ENCODE assay signal across 18 cellular contexts in the genomic region with DNA sequence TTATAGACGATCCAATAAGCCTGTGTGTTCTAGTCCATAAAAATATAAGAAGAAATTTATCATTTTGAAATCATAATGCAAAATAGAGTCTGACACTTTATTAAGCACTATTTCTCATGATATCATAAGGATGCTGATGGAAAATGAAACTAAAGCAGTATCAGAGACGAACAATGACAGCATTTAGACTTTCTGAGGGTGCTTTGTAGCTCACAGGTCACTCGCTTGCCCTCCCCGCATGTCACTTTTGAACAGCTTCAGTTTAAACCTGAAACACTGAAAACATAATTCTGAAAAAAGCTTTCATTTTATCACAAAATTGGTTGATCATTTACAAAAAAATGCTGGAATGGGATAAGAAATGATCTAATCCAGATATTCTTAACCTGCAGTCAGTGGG.
A peak's percentile ranks its signal among the peaks of the same experiment; 100 is the strongest.
DNase-seq lines count a peak whose midpoint lies in the region; ATAC-seq, FAIRE-seq and TF ChIP-seq lines count a peak whose summit lies in the region.
"Had no signal": no experiment of that assay in that cellular context is flagged by ENCODE, and none has a peak within 500 bp of the region (broad histone marks: within the 10 kb centered on the region; RNA-seq: fewer than 3 reads in every experiment).

No MANE protein-coding gene starts in this region.

- DNase-seq in dorsolateral prefrontal cortex: no peak
- DNase-seq in NCI-H774 (lab: John Stamatoyannopoulos, UW): no peak
- DNase-seq in right cardiac atrium: no peak
- no peak for DNase-seq in small intestine
- DNase-seq in activated CD4-positive, alpha-beta T cell treated with anti-CD3 and anti-CD28 coated beads for 48 hours: no peak
- DNase-seq: activated CD4-positive, alpha-beta T cell treated with anti-CD3 and anti-CD28 coated beads for 1 hour; activated naive CD8-positive, alpha-beta T cell treated with anti-CD3 and anti-CD28 coated beads, Interleukin-2, amount 10 ng/mL, durations not matched to agents 7 days and 5 days; activated T-cell treated with anti-CD3 and anti-CD28 coated beads for 4 hours; Calu3; central memory CD4-positive, alpha-beta T cell; NCI-H146; NCI-H510A treated with DMSO at 0.1 percent for 48 hours; stimulated activated CD4-positive, alpha-beta T cell treated with anti-CD3 and anti-CD28 coated beads, Interleukin-4, amount 100 ng/mL, for 24 hours had no signal

- intact Hi-C loops in dorsolateral prefrontal cortex (cut with DNase I): no loop called here
- intact Hi-C loops in right cardiac atrium (cut with DNase I): no loop called here

- H3K27ac ChIP-seq in ACC112 (ENCODE audit: low read depth, low read length) (no peak overlapping the region), dorsolateral prefrontal cortex (peak overlapping the region in 1 of 59 donors; percentile 18), right cardiac atrium (ENCODE audit: low read length) (no peak overlapping the region), small intestine (ENCODE audit: low read depth in 1 of 2, low read length in 1 of 2) (no peak overlapping the region)
- H3K27ac ChIP-seq: gastroesophageal sphincter had no signal

- 51% methylated on average over 4 of the region's 4 CpGs for WGBS in right cardiac atrium
- 14 to 50% (median 35%) methylated on average over 4 of the region's 4 CpGs for WGBS in small intestine, 3 donors

- peaks cover 15% of the 10 kb centered on the region for H3K79me2 ChIP-seq in ACC112 (ENCODE audit: control insufficient read depth, insufficient read depth, low read length, unreplicated experiment)

- no peaks in the 10 kb centered on the region for H3K9me3 ChIP-seq in right cardiac atrium (ENCODE audit: control insufficient read depth, low read length)
- no peaks in the 10 kb centered on the region for H3K9me3 ChIP-seq in small intestine (ENCODE audit: control insufficient read depth, low read depth)
- H3K9me3 ChIP-seq: gastroesophageal sphincter had no signal

- H3K4me1 ChIP-seq in ACC112 (ENCODE audit: control insufficient read depth, insufficient read depth, low read length, unreplicated experiment) (peaks cover 12% of the 10 kb centered on the region), right cardiac atrium (ENCODE audit: control insufficient read depth, insufficient read depth, low read length) (no peaks in the 10 kb centered on the region), small intestine (ENCODE audit: control insufficient read depth in 2 of 2, insufficient read depth in 1 of 2, low read depth in 1 of 2, low read length in 1 of 2) (no peaks in the 10 kb centered on the region)

- ATAC-seq in GM18867 (IDR thresholded peaks at IDR 0.05; ENCODE audit: unreplicated experiment) (peak; percentile 56), HG03064 (IDR thresholded peaks at IDR 0.05; ENCODE audit: low read depth, unreplicated experiment) (peak; percentile 32), right cardiac atrium (no peak)
- ATAC-seq: gastroesophageal sphincter had no signal

- H3K27me3 ChIP-seq in ACC112 (ENCODE audit: insufficient read depth, low read length): no peaks in the 10 kb centered on the region
- H3K27me3 ChIP-seq in dorsolateral prefrontal cortex: peaks cover 0 to 11% (median 0%) of the 10 kb centered on the region in 45 donors
- H3K27me3 ChIP-seq in right cardiac atrium (ENCODE audit: control insufficient read depth, insufficient read depth): no peaks in the 10 kb centered on the region
- H3K27me3 ChIP-seq in small intestine (ENCODE audit: control insufficient read depth in 2 of 2, insufficient read depth in 2 of 2, low read length in 2 of 2): no peaks in the 10 kb centered on the region
- H3K27me3 ChIP-seq: gastroesophageal sphincter had no signal

- TF ChIP-seq CTCF in dorsolateral prefrontal cortex (IDR thresholded peaks at IDR 0.05 in 54 of 56, conservative IDR thresholded peaks at IDR 0.05 in 2 of 56; ENCODE audit: low read depth in 1 of 56, partially characterized antibody in 56 of 56): no peak

- H2AFZ ChIP-seq in ACC112 (ENCODE audit: low read length, unreplicated experiment): no peak overlapping the region

- no peak for FAIRE-seq in small intestine (lab: Jason Lieb, UNC)
- FAIRE-seq: H1 had no signal

- H3K4me3 ChIP-seq in ACC112 (ENCODE audit: low read depth, low read length): peak overlapping the region; percentile 55
- peak overlapping the region in 49 of 59 donors; percentile 1 to 57 (median 37) for H3K4me3 ChIP-seq in dorsolateral prefrontal cortex
- no peak overlapping the region for H3K4me3 ChIP-seq in right cardiac atrium (ENCODE audit: low read length)
- no peak overlapping the region for H3K4me3 ChIP-seq in small intestine (ENCODE audit: low read depth in 1 of 2, low read length in 2 of 2)
- H3K4me3 ChIP-seq: gastroesophageal sphincter had no signal

- no peaks in the 10 kb centered on the region for H3K36me3 ChIP-seq in ACC112 (ENCODE audit: insufficient read depth, low read length)
- no peaks in the 10 kb centered on the region for H3K36me3 ChIP-seq in small intestine (ENCODE audit: control insufficient read depth in 2 of 2, insufficient read depth in 2 of 2, low read length in 2 of 2)
- H3K36me3 ChIP-seq: gastroesophageal sphincter had no signal

Comparison
In these comparisons a context has a peak if more than half of its experiments do, and no peak if none do; other contexts are left out.
1. H3K4me3 ChIP-seq: peak in ACC112 (single experiment) and dorsolateral prefrontal cortex (49 of 59); none in right cardiac atrium (single experiment) and small intestine (0 of 2).
2. ATAC-seq: peak in GM18867 (single experiment) and HG03064 (single experiment); none in right cardiac atrium (0 of 2).